Comparison of ENCODE assay signal across 1 cellular context in genomic region chr4:114087596-114088230, GRCh38.
TF ChIP-seq lines count a peak whose summit lies in the region.

No MANE protein-coding gene starts in this region.

TF ChIP-seq in SK-N-SH, 30 proteins besides CTCF, POLR2A, EP300 and RAD21 (continued from another document):
- TF ChIP-seq REST (IDR thresholded peaks at IDR 0.05; ENCODE audit: low read depth, low read length) (no peak), FOXJ3 (CRISPR knock-in tag; IDR thresholded peaks at IDR 0.05) (no peak), MXI1 (IDR thresholded peaks at IDR 0.05; ENCODE audit: low read depth, low read length) (no peak), RXRA (IDR thresholded peaks at IDR 0.05; ENCODE audit: borderline replicate concordance, low read depth) (no peak; the same call in 1 of the 2 replicates), TCF12 (IDR thresholded peaks at IDR 0.05) (peak; percentile 87), TAF1 (IDR thresholded peaks at IDR 0.05; ENCODE audit: borderline replicate concordance, low read depth, low read length) (no peak), GABPA (IDR thresholded peaks at IDR 0.05; ENCODE audit: low read depth) (no peak), SIN3A (IDR thresholded peaks at IDR 0.05; ENCODE audit: borderline replicate concordance, low read depth, low read length) (no peak), MEF2A (IDR thresholded peaks at IDR 0.05; ENCODE audit: borderline replicate concordance, low read depth) (0 out of 2 replicates have a peak, but pooled peaks have one; percentile 9), NRF1 (IDR thresholded peaks at IDR 0.05; ENCODE audit: low read depth, low read length) (no peak), FOSL2 (IDR thresholded peaks at IDR 0.05; ENCODE audit: borderline replicate concordance, low read depth) (peak; percentile 43; the same call in 1 of the 2 replicates), FOXM1 (IDR thresholded peaks at IDR 0.05; ENCODE audit: low read depth) (peak; percentile 23; the same call in 1 of the 2 replicates), RFX5 (IDR thresholded peaks at IDR 0.05; ENCODE audit: low read length) (no peak), USF1 (IDR thresholded peaks at IDR 0.05; ENCODE audit: borderline replicate concordance, low read depth) (no peak), EZH2phosphoT487 (IDR thresholded peaks at IDR 0.05; ENCODE audit: borderline replicate concordance, low read depth) (no peak), JUND (IDR thresholded peaks at IDR 0.05) (peak; percentile 51; the same call in 1 of the 2 replicates), PBX3 (IDR thresholded peaks at IDR 0.05) (no peak), SMC3 (IDR thresholded peaks at IDR 0.05; ENCODE audit: low read depth, low read length) (no peak), CHD2 (IDR thresholded peaks at IDR 0.05; ENCODE audit: low read length, partially characterized antibody) (no peak), GATA2 (CRISPR knock-in tag; IDR thresholded peaks at IDR 0.05) (no peak), NFIC (IDR thresholded peaks at IDR 0.05; ENCODE audit: borderline replicate concordance) (peak; percentile 81), TEAD4 (IDR thresholded peaks at IDR 0.05; ENCODE audit: borderline replicate concordance, insufficient read depth) (peak; percentile 77; the same call in 1 of the 2 replicates), MAX (IDR thresholded peaks at IDR 0.05; ENCODE audit: low read depth) (no peak)
